Comparison of ENCODE assay signal across 18 cellular contexts in the genomic region with DNA sequence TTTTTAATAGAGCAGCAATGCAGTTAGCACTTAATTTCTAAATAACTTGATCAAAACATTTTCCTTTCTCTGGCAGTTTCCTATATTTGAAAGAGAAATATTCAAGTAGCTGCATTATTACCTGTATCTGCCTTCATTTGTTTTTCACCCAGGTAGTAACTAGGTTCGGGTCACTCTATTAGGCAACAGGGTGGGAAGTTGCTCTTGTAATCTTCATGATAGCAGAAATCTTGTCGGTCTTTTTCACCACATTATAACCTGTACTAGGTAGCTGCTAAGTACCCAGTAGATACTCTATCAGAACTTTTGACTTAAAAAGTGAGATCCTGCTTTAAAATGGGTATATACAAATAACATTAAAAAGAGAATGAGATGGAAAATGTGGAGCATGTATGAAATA. TPM values are rescaled to one million over a fixed set of nuclear protein-coding genes. Genes with fewer than 3 reads are reported as not detected.
A peak's percentile ranks its signal among the peaks of the same experiment; 100 is the strongest.
DNase-seq lines count a peak whose midpoint lies in the region; ATAC-seq and TF ChIP-seq lines count a peak whose summit lies in the region.
"Had no signal": no experiment of that assay in that cellular context is flagged by ENCODE, and none has a peak within 500 bp of the region (broad histone marks: within the 10 kb centered on the region; RNA-seq: fewer than 3 reads in every experiment).

No MANE protein-coding gene starts in this region.

- no peak overlapping the region for H3K4me3 ChIP-seq in HCT116 (replicated peaks in 1 of 2; ENCODE audit: low read depth in 1 of 2, low read length in 2 of 2)
- peak overlapping the region; percentile 19 to 99 (median 22) for H3K4me3 ChIP-seq in mammary epithelial cell (replicated peaks in 1 of 3; ENCODE audit: insufficient read depth in 1 of 3, low read depth in 2 of 3, low read length in 3 of 3)
- no peak overlapping the region for H3K4me3 ChIP-seq in parathyroid adenoma (ENCODE audit: low read depth, low read length)
- H3K4me3 ChIP-seq: GM23248 had no signal

- WGBS in mammary epithelial cell (ENCODE audit: low coverage, missing lambda C conversion rate), result 0% methylated on average over 2 of the region's 2 CpGs

- intact Hi-C loops in HCT116 (cut with micrococcal nuclease) (no loop called here), mammary epithelial cell (cut with micrococcal nuclease) (loop anchor here (10.0 kb wide), 2 partner anchors 166 to 606 kb away; no protein-coding TSS in a partner anchor)

- H3K4me1 ChIP-seq in HCT116 (ENCODE audit: control insufficient read depth in 1 of 2, insufficient read depth in 2 of 2, low read length in 2 of 2) (no peaks in the 10 kb centered on the region), mammary epithelial cell (ENCODE audit: insufficient read depth, low read length) (peaks cover 7% of the 10 kb centered on the region), parathyroid adenoma (no peaks in the 10 kb centered on the region)
- H3K4me1 ChIP-seq: BE2C, Caco-2 had no signal

- H3K79me2 ChIP-seq in HCT116 (ENCODE audit: insufficient read depth, low read length) (no peaks in the 10 kb centered on the region), mammary epithelial cell (ENCODE audit: insufficient read depth, low read length) (peaks cover 14% of the 10 kb centered on the region), parathyroid adenoma (no peaks in the 10 kb centered on the region)

- no peaks in the 10 kb centered on the region for H3K9me2 ChIP-seq in HCT116 (ENCODE audit: insufficient read depth)

- no peak overlapping the region for H3K27ac ChIP-seq in HCT116 (ENCODE audit: low read depth, low read length)
- H3K27ac ChIP-seq in mammary epithelial cell (ENCODE audit: insufficient read depth, low read depth, low read length), result peak overlapping the region; percentile 97
- H3K27ac ChIP-seq in parathyroid adenoma, result no peak overlapping the region
- H3K27ac ChIP-seq: GM23248 had no signal

- H3K9ac ChIP-seq in HCT116 (ENCODE audit: low read length) (no peak overlapping the region), mammary epithelial cell (ENCODE audit: insufficient read depth, low read length) (peak overlapping the region; percentile 68), parathyroid adenoma (no peak overlapping the region)
- H3K9ac ChIP-seq: GM23248 had no signal

- RAD21 ChIA-PET in HCT116 (lab: Charles Lee; ENCODE audit: low non-redundant PET in 1 of 2, low total read pairs in 2 of 2, uncharacterized antibody in 2 of 2, unreplicated experiment in 2 of 2), result no interaction called here

- POLR2A ChIA-PET in HCT116 (lab: Charles Lee), result no interaction called here

- H3K4me2 ChIP-seq in HCT116 (ENCODE audit: low read length) (no peak overlapping the region), mammary epithelial cell (ENCODE audit: insufficient read depth, low read depth, low read length) (peak overlapping the region; percentile 99), parathyroid adenoma (ENCODE audit: low read length) (no peak overlapping the region)

- dilution Hi-C loops in mammary epithelial cell (cut with HindIII; ENCODE audit: low sequenced_read_pairs), result no loop called here

- TF ChIP-seq CTCF in HCT116 (IDR thresholded peaks at IDR 0.05 in 2 of 3, conservative IDR thresholded peaks at IDR 0.05 in 1 of 3; ENCODE audit: borderline replicate concordance in 1 of 3, insufficient read depth in 1 of 3, low read depth in 2 of 3, low read length in 2 of 3) (no peak), mammary epithelial cell (conservative IDR thresholded peaks at IDR 0.05 in 1 of 2, IDR thresholded peaks at IDR 0.05 in 1 of 2; ENCODE audit: extremely low read depth in 1 of 2, insufficient read depth in 1 of 2, low read depth in 1 of 2, low read length in 2 of 2) (no peak), parathyroid adenoma (IDR thresholded peaks at IDR 0.05) (no peak)

- no peaks in the 10 kb centered on the region for H3K9me3 ChIP-seq in HCT116 (ENCODE audit: control insufficient read depth in 1 of 2, insufficient read depth in 1 of 2, low read depth in 1 of 2, low read length in 2 of 2)
- no peaks in the 10 kb centered on the region for H3K9me3 ChIP-seq in mammary epithelial cell (replicated peaks; ENCODE audit: insufficient read depth, low read length)
- no peaks in the 10 kb centered on the region for H3K9me3 ChIP-seq in parathyroid adenoma (ENCODE audit: control insufficient read depth, low read length)
- H3K9me3 ChIP-seq: BE2C, Caco-2 had no signal

- CTCF ChIA-PET in HCT116 (lab: Charles Lee) (interaction anchor here (1.4 kb wide), 1 partner anchor 9 kb away, joined by 5 read pairs; no protein-coding TSS in a partner anchor), mammary epithelial cell (lab: Charles Lee; ENCODE audit: low non-redundant PET) (interaction anchor here (0.6 kb wide), 1 partner anchor 62 kb away, joined by 5 read pairs; no protein-coding TSS in a partner anchor)

- no peak for TF ChIP-seq POLR2A in HCT116 (IDR thresholded peaks at IDR 0.05; ENCODE audit: borderline replicate concordance, extremely low read depth, insufficient read depth, insufficient read length)

- DNase-seq in HCT116 (ENCODE audit: low read depth, low spot score) (no peak), mammary epithelial cell (peak; percentile 56), mucosa of gallbladder (ENCODE audit: low spot score) (no peak), NCI-H2196 treated with DMSO at 0.1 percent for 48 hours (lab: John Stamatoyannopoulos, UW; ENCODE audit: unreplicated experiment) (no peak)
- DNase-seq: ACHN; BE2C; C1 segment of cervical spinal cord; Caco-2; CD4-positive, alpha-beta T cell; DMS153; DMS79; GDM1; GM23248; HCEC 1CT; HFFc6 had no signal

- BruUV-seq in HCT116 (replicated peaks; lab: Mats Ljungman, UMichigan) (no TSS peak), mammary epithelial cell (replicated peaks; lab: Mats Ljungman, UMichigan) (no TSS peak)

- H3K36me3 ChIP-seq in HCT116 (ENCODE audit: control insufficient read depth in 1 of 2, insufficient read depth in 2 of 2, low read length in 2 of 2), result no peaks in the 10 kb centered on the region
- H3K36me3 ChIP-seq in mammary epithelial cell (ENCODE audit: insufficient read depth, low read length), result no peaks in the 10 kb centered on the region
- no peaks in the 10 kb centered on the region for H3K36me3 ChIP-seq in parathyroid adenoma (ENCODE audit: control insufficient read depth, insufficient read depth, low read length)
- H3K36me3 ChIP-seq: BE2C had no signal

- no peak for ATAC-seq in HCT116
- no peak for ATAC-seq in HG02885 (IDR thresholded peaks at IDR 0.05; ENCODE audit: poor library complexity, unreplicated experiment)

- TF ChIP-seq RAD21 in HCT116 (IDR thresholded peaks at IDR 0.05; ENCODE audit: low read depth), result no peak

- H2AFZ ChIP-seq in HCT116 (ENCODE audit: low read depth, low read length, poor library complexity, severe bottlenecking), result peak overlapping the region; percentile 39
- H2AFZ ChIP-seq in mammary epithelial cell (ENCODE audit: low read depth, low read length), result peak overlapping the region; percentile 93
- H2AFZ ChIP-seq in parathyroid adenoma, result peak overlapping the region; percentile 31
- H2AFZ ChIP-seq: GM23248 had no signal

- H3K27me3 ChIP-seq in HCT116 (ENCODE audit: insufficient read depth, low read length) (no peaks in the 10 kb centered on the region), mammary epithelial cell (ENCODE audit: insufficient read depth, low read length) (no peaks in the 10 kb centered on the region), parathyroid adenoma (ENCODE audit: control insufficient read depth, insufficient read depth, low read length) (no peaks in the 10 kb centered on the region)

- H4K20me1 ChIP-seq in HCT116 (ENCODE audit: insufficient read depth), result no peaks in the 10 kb centered on the region
- H4K20me1 ChIP-seq in mammary epithelial cell (ENCODE audit: insufficient read depth, low read length), result no peaks in the 10 kb centered on the region

- in situ Hi-C loops in mammary epithelial cell (cut with MboI; ENCODE audit: low sequenced_read_pairs in 2 of 2), result loop anchor here (25.0 kb wide), 2 partner anchors 603 to 928 kb away; no protein-coding TSS in a partner anchor

TF ChIP-seq in HCT116, 20 proteins besides CTCF, POLR2A, EP300 and RAD21:
- TF ChIP-seq SRF (IDR thresholded peaks at IDR 0.05; ENCODE audit: low read depth), result no peak
- TF ChIP-seq MAX (IDR thresholded peaks at IDR 0.05), result no peak
- no peak for TF ChIP-seq CEBPB (IDR thresholded peaks at IDR 0.05; ENCODE audit: low read depth)

RNA-seq across cellular contexts. Expression of gene PIK3C2G, which starts 2.4 kb away (rescaled TPM):
- total RNA-seq in HCT116 (2021; ENCODE audit: unreplicated experiment) (not detected), mammary epithelial cell (10 to 100 TPM in 1 of 2 donors, 1 to 10 TPM in 1; 8.6 to 18.2 TPM), mucosa of gallbladder (38.8 TPM)
- not detected in 2 replicates for polyA plus RNA-seq in HCT116 (2012)
- polyA plus RNA-seq in mammary epithelial cell, result 1.9 TPM
- polyA minus RNA-seq in mammary epithelial cell, result 4.8 TPM
- total RNA-seq: Caco-2; CD4-positive, alpha-beta T cell; Daoy; GM23248; HFFc6 had no signal
- polyA plus RNA-seq: GM23248 had no signal

Comparison
In these comparisons a context has a peak if more than half of its experiments do, and no peak if none do; other contexts are left out.
1. H2AFZ ChIP-seq: peak in every context shown above with its lines; median percentile 93 in mammary epithelial cell; 39 in HCT116; 31 in parathyroid adenoma.
2. H3K4me3 ChIP-seq: peak in mammary epithelial cell (3 of 3); none in HCT116 (0 of 2) and parathyroid adenoma (single experiment).